In the genomic region with DNA sequence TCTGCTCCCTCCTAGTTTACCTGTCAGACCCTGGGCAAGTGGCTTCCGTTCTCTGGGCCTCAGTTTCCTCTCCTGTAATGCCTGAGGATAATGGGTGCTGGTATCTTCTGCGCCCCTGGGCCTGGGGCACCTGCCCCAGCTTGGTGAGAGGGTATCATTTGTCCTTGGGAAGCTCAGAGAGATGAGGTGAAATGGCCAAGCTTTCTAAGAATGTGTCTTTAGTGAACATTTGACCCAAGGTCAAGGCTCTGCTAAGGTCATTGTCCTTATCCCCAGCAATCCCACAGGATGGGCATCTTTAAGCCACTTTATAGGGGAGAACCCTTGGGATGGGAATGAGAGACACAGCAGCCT, we compare ENCODE assay signal across 9 cellular contexts. TPM values are rescaled to one million over a fixed set of nuclear protein-coding genes. Genes with fewer than 3 reads are reported as not detected.
DNase-seq lines count a peak whose midpoint lies in the region; ATAC-seq and TF ChIP-seq lines count a peak whose summit lies in the region.
"Had no signal": no experiment of that assay in that cellular context is flagged by ENCODE, and none has a peak within 500 bp of the region (broad histone marks: within the 10 kb centered on the region; RNA-seq: fewer than 3 reads in every experiment).

No MANE protein-coding gene starts in this region.

- TF ChIP-seq CTCF in GM12865 (IDR thresholded peaks at IDR 0.05; ENCODE audit: insufficient read depth, low read depth, low read length, missing control alignments) (no peak), activated B cell treated with CpG ODN at 0.5 μM for 24 hours (IDR thresholded peaks at IDR 0.05) (no peak), right atrium auricular region (IDR thresholded peaks at IDR 0.05) (no peak), spleen (IDR thresholded peaks at IDR 0.05 in 8 of 11, conservative IDR thresholded peaks at IDR 0.05 in 3 of 11) (no peak)

- H3K9me3 Mint-ChIP-seq in activated B cell treated with CpG ODN at 0.5 μM for 24 hours, result no peaks in the 10 kb centered on the region

- DNase-seq in GM12865 (ENCODE audit: low read depth) (no peak), activated B cell treated with CpG ODN at 0.5 μM for 24 hours (no peak), right atrium auricular region (ENCODE audit: low spot score) (no peak), spleen (no peak), iPS-NIHi7 (ENCODE audit: extremely low spot score) (no peak), NCI-H1048 (lab: John Stamatoyannopoulos, UW) (no peak)
- no peak for DNase-seq in stimulated activated CD4-positive, alpha-beta T cell treated with anti-CD3 and anti-CD28 coated beads, Interleukin-12 subunit alpha, Interleukin-12 subunit beta, amount 100 ng/mL, for 4 hours
- DNase-seq: NCI-H187 treated with DMSO at 0.1 percent for 48 hours had no signal

- no peaks in the 10 kb centered on the region for H3K36me3 Mint-ChIP-seq in activated B cell treated with CpG ODN at 0.5 μM for 24 hours (ENCODE audit: low read depth)

- ATAC-seq in activated B cell treated with CpG ODN at 0.5 μM for 24 hours (ENCODE audit: low read depth) (no peak), HG03135 (IDR thresholded peaks at IDR 0.05; ENCODE audit: unreplicated experiment) (no peak)

- no peak for TF ChIP-seq POLR2A in spleen (IDR thresholded peaks at IDR 0.05)

- H3K27ac Mint-ChIP-seq in activated B cell treated with CpG ODN at 0.5 μM for 24 hours, result no peak overlapping the region

- CTCF ChIA-PET in activated B cell treated with CpG ODN at 0.5 μM for 24 hours (lab: Charles Lee), result interaction anchor here (1.1 kb wide), 1 partner anchor 65 kb away, joined by 3 read pairs; no protein-coding TSS in a partner anchor

- H3K9me3 ChIP-seq in right atrium auricular region (no peaks in the 10 kb centered on the region), spleen (no peaks in the 10 kb centered on the region)

- POLR2A ChIA-PET in activated B cell treated with CpG ODN at 0.5 μM for 24 hours (lab: Charles Lee), result no interaction called here

- H3K27ac ChIP-seq in right atrium auricular region (peak overlapping the region; percentile 98 to 99), spleen (peak overlapping the region in 7 of 8 donors; percentile 86 to 96 (median 93))

- H3K36me3 ChIP-seq in right atrium auricular region (no peaks in the 10 kb centered on the region), spleen (no peaks in the 10 kb centered on the region)

- peaks cover 48% of the 10 kb centered on the region for H3K4me1 Mint-ChIP-seq in activated B cell treated with CpG ODN at 0.5 μM for 24 hours

- intact Hi-C loops in activated B cell treated with CpG ODN at 0.5 μM for 24 hours (cut with micrococcal nuclease) (no loop called here), spleen (cut with DNase I; ENCODE audit: low total_unique reads) (loop anchor here (10.0 kb wide), 1 partner anchor 60 kb away; no protein-coding TSS in a partner anchor)

- H3K4me3 ChIP-seq in GM12865 (ENCODE audit: low read depth, low read length) (peak overlapping the region; percentile 97), right atrium auricular region (peak overlapping the region in 1 of 2 donors; percentile 97), spleen (peak overlapping the region in 1 of 8 donors; percentile 84)

- WGBS in spleen, 5 donors, result 71 to 93% (median 81%) methylated on average over 2 of the region's 2 CpGs; no CpG with 5 or more reads in 1 of the 5 donors

- H3K27me3 ChIP-seq in right atrium auricular region, result no peaks in the 10 kb centered on the region
- peaks cover 0 to 21% (median 0%) of the 10 kb centered on the region in 7 donors for H3K27me3 ChIP-seq in spleen (replicated peaks in 1 of 7)

- H3K27me3 Mint-ChIP-seq in activated B cell treated with CpG ODN at 0.5 μM for 24 hours, result peaks cover 16% of the 10 kb centered on the region

- peak overlapping the region; percentile 74 for H3K4me3 Mint-ChIP-seq in activated B cell treated with CpG ODN at 0.5 μM for 24 hours

- H3K4me1 ChIP-seq in right atrium auricular region (peaks cover 0 to 66% of the 10 kb centered on the region in 2 donors), spleen (peaks cover 13 to 94% (median 72%) of the 10 kb centered on the region in 6 donors)

RNA-seq across cellular contexts. Expression of a gene that starts 1.3 kb away (rescaled TPM):
- 17.3 and 18.8 TPM in 2 replicates for total RNA-seq in activated B cell treated with CpG ODN at 0.5 μM for 24 hours
- total RNA-seq in right atrium auricular region, result 100 to 1,000 TPM; 111 to 196 TPM
- 100 to 1,000 TPM in 2 of 7 donors, 10 to 100 TPM in 5; 65.4 to 125 (median 77.1) TPM for total RNA-seq in spleen
- 10 to 100 TPM in 1 of 3 donors, 1 to 10 TPM in 2; 4.1 to 23.4 (median 4.2) TPM for polyA plus RNA-seq in spleen
